Comparison of ENCODE assay signal across 11 cellular contexts in the genomic region with DNA sequence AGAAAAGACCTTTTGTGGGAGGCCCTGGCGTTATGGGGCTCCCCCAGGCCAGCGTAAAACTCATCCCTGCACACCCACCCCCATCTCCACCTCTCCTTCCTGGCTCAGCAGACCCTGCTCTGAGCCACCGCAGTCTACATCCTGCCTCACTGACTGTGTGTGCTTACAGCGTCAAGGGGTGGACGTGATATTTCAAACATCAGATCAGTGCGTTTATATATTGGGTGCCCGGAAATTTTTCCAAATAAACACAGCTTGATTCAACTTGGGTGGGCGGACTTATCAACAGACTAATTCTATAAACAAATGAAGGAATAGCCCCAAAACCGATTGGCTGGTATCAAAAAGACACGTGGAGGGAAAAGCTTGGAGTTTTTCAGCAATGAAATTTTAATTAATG. TPM values are rescaled to one million over a fixed set of nuclear protein-coding genes. Genes with fewer than 3 reads are reported as not detected.
DNase-seq lines count a peak whose midpoint lies in the region; ATAC-seq and TF ChIP-seq lines count a peak whose summit lies in the region.
"Had no signal": no experiment of that assay in that cellular context is flagged by ENCODE, and none has a peak within 500 bp of the region (broad histone marks: within the 10 kb centered on the region; RNA-seq: fewer than 3 reads in every experiment).

No MANE protein-coding gene starts in this region.

- H3K9me3 ChIP-seq in gastroesophageal sphincter, result no peaks in the 10 kb centered on the region
- H3K9me3 ChIP-seq: body of pancreas had no signal

- peaks cover 95% of the 10 kb centered on the region for H3K27me3 ChIP-seq in gastroesophageal sphincter

- peak overlapping the region; percentile 42 for H3K4me3 Mint-ChIP-seq in progenitor cell of endocrine pancreas (ENCODE audit: low read depth)
- H3K4me3 Mint-ChIP-seq: stimulated activated effector memory CD8-positive, alpha-beta T cell treated with anti-CD3 and anti-CD28 coated beads, Interleukin-12 subunit alpha, Interleukin-12 subunit beta, amount 100 ng/mL, for 72 hours had no signal

- H3K27ac ChIP-seq in gastroesophageal sphincter, result peak overlapping the region in 3 of 4 donors; percentile 27 to 67 (median 55)
- H3K27ac ChIP-seq: body of pancreas had no signal

- TF ChIP-seq EP300 in gastroesophageal sphincter (IDR thresholded peaks at IDR 0.05), result no peak

- H3K36me3 ChIP-seq in gastroesophageal sphincter, result no peaks in the 10 kb centered on the region

- peak overlapping the region; percentile 54 for H3K27ac Mint-ChIP-seq in progenitor cell of endocrine pancreas
- H3K27ac Mint-ChIP-seq: stimulated activated effector memory CD8-positive, alpha-beta T cell treated with anti-CD3 and anti-CD28 coated beads, Interleukin-12 subunit alpha, Interleukin-12 subunit beta, amount 100 ng/mL, for 72 hours had no signal

- H3K27me3 Mint-ChIP-seq in progenitor cell of endocrine pancreas, result peaks cover 92% of the 10 kb centered on the region

- peaks cover 15% of the 10 kb centered on the region for H3K4me1 Mint-ChIP-seq in progenitor cell of endocrine pancreas (ENCODE audit: low read depth)

- H3K4me3 ChIP-seq in WI38 (ENCODE audit: low read depth, low read length) (peak overlapping the region; percentile 95), gastroesophageal sphincter (no peak overlapping the region)
- H3K4me3 ChIP-seq: body of pancreas had no signal

- WGBS in gastroesophageal sphincter (ENCODE audit: low coverage in 1 of 2), 2 donors, result 27 to 32% methylated on average over 5 to 9 of the region's 10 CpGs

- no peaks in the 10 kb centered on the region for H3K9me3 Mint-ChIP-seq in progenitor cell of endocrine pancreas (ENCODE audit: low read depth)
- H3K9me3 Mint-ChIP-seq: stimulated activated effector memory CD8-positive, alpha-beta T cell treated with anti-CD3 and anti-CD28 coated beads, Interleukin-12 subunit alpha, Interleukin-12 subunit beta, amount 100 ng/mL, for 72 hours had no signal

- no peaks in the 10 kb centered on the region for H3K36me3 Mint-ChIP-seq in progenitor cell of endocrine pancreas (ENCODE audit: insufficient read depth)

- no peak for ATAC-seq in gastroesophageal sphincter
- no peak for ATAC-seq in HG02885 (IDR thresholded peaks at IDR 0.05; ENCODE audit: poor library complexity, unreplicated experiment)
- ATAC-seq in GM19351 (IDR thresholded peaks at IDR 0.05; ENCODE audit: unreplicated experiment), result no peak
- ATAC-seq in GM21786 (IDR thresholded peaks at IDR 0.05; ENCODE audit: unreplicated experiment), result no peak
- ATAC-seq: body of pancreas; stimulated activated effector memory CD8-positive, alpha-beta T cell treated with anti-CD3 and anti-CD28 coated beads, Interleukin-12 subunit alpha, Interleukin-12 subunit beta, amount 100 ng/mL, for 72 hours had no signal

- TF ChIP-seq CTCF in WI38 (IDR thresholded peaks at IDR 0.05; ENCODE audit: low read depth, low read length) (no peak), gastroesophageal sphincter (IDR thresholded peaks at IDR 0.05) (no peak), progenitor cell of endocrine pancreas (IDR thresholded peaks at IDR 0.05; ENCODE audit: unreplicated experiment) (no peak)

- no peak for TF ChIP-seq POLR2A in gastroesophageal sphincter (IDR thresholded peaks at IDR 0.05)

- DNase-seq in ELR (ENCODE audit: low read depth), result peak; percentile 92
- DNase-seq in progenitor cell of endocrine pancreas (ENCODE audit: low spot score, unreplicated experiment), result no peak
- DNase-seq in NCI-H128 (lab: John Stamatoyannopoulos, UW; ENCODE audit: unreplicated experiment), result no peak
- DNase-seq: body of pancreas, T-helper 2 cell had no signal

- H3K4me1 ChIP-seq in gastroesophageal sphincter, result peaks cover 0 to 38% (median 3%) of the 10 kb centered on the region in 3 donors

RNA-seq across cellular contexts. Expression of a gene that starts 0.3 kb away (rescaled TPM):
- total RNA-seq in gastroesophageal sphincter, result under 1 TPM in 3 of 4 donors, not detected in 1; 0.25 to 0.81 (median 0.58) TPM
- not detected in 2 replicates for total RNA-seq in progenitor cell of endocrine pancreas

RNA-seq across cellular contexts. Expression of a gene that starts 11.4 kb away (rescaled TPM):
- 1 to 10 TPM in 1 of 4 donors, under 1 TPM in 3; 0.40 to 1.5 (median 0.50) TPM for total RNA-seq in gastroesophageal sphincter
- total RNA-seq in progenitor cell of endocrine pancreas, result 0.11 TPM in 1 of 2 replicates, not detected in the other

RNA-seq across cellular contexts. Expression of a gene that starts 23.0 kb away (rescaled TPM):
- total RNA-seq in gastroesophageal sphincter (10 to 100 TPM; 12.5 to 26.6 (median 19.3) TPM), progenitor cell of endocrine pancreas (21.8 and 22.8 TPM in 2 replicates)
